ENCODE assay signal across 1 cellular context in the genomic region with DNA sequence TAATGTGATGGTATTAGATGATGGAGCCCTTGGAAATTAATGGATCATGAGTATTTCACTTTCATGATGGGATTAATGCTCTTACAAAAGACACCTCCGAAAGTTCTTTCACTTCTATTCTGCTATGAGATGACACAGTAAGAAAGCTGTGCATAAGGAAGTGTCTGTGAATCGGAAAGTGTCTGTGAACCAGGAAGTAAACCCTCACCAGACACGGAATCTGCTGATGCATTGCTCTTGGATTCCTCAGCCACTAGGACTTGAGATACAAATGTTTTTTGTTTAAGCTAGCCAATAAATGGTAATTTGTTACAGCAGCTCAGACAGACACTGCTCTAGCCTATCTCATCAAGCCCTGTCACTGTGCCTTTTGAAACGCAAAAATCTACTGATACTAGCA.
TF ChIP-seq lines count a peak whose summit lies in the region.

No MANE protein-coding gene starts in this region.

TF ChIP-seq in H1, 55 proteins besides CTCF, POLR2A, EP300 and RAD21:
- TF ChIP-seq FOSL1 (IDR thresholded peaks at IDR 0.05; ENCODE audit: insufficient read depth, low read depth, low read length) (no peak), HDAC6 (IDR thresholded peaks at IDR 0.05; ENCODE audit: low read depth, low read length) (no peak), BCL11A (IDR thresholded peaks at IDR 0.05; ENCODE audit: low read depth in 2 of 2, low read length in 2 of 2) (no peak), RBBP5 (IDR thresholded peaks at IDR 0.05; ENCODE audit: borderline replicate concordance, low read depth, low read length) (no peak), EZH2 (IDR thresholded peaks at IDR 0.05; ENCODE audit: low read depth, low read length, severe bottlenecking) (no peak), TAF7 (optimal IDR thresholded peaks at IDR 0.05; ENCODE audit: borderline replicate concordance, low read depth, low read length) (no peak), JUND (IDR thresholded peaks at IDR 0.05; ENCODE audit: low read length) (no peak), CHD2 (IDR thresholded peaks at IDR 0.05; ENCODE audit: low read length) (no peak), EGR1 (IDR thresholded peaks at IDR 0.05; ENCODE audit: borderline replicate concordance, low read depth, low read length) (no peak), KDM5A (IDR thresholded peaks at IDR 0.05; ENCODE audit: low read length) (no peak), SAP30 (IDR thresholded peaks at IDR 0.05; ENCODE audit: insufficient read depth, insufficient replicate concordance, low read length) (no peak), SIX5 (IDR thresholded peaks at IDR 0.05; ENCODE audit: low read depth, low read length) (no peak), CBX5 (IDR thresholded peaks at IDR 0.05; ENCODE audit: low read depth, low read length) (no peak), KDM4A (IDR thresholded peaks at IDR 0.05; ENCODE audit: low read depth, low read length, severe bottlenecking) (no peak), MAFK (IDR thresholded peaks at IDR 0.05; ENCODE audit: low read depth, low read length) (no peak), YY1 (IDR thresholded peaks at IDR 0.05; ENCODE audit: low read depth, low read length) (no peak), CREB1 (IDR thresholded peaks at IDR 0.05) (no peak), CBX8 (IDR thresholded peaks at IDR 0.05; ENCODE audit: borderline replicate concordance, low read depth, low read length) (no peak)
- TF ChIP-seq, protein P1, sequence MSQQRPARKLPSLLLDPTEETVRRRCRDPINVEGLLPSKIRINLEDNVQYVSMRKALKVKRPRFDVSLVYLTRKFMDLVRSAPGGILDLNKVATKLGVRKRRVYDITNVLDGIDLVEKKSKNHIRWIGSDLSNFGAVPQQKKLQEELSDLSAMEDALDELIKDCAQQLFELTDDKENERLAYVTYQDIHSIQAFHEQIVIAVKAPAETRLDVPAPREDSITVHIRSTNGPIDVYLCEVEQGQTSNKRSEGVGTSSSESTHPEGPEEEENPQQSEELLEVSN (IDR thresholded peaks at IDR 0.05), result no peak
- TF ChIP-seq, protein P2, sequence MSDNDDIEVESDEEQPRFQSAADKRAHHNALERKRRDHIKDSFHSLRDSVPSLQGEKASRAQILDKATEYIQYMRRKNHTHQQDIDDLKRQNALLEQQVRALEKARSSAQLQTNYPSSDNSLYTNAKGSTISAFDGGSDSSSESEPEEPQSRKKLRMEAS (IDR thresholded peaks at IDR 0.05), result no peak
